Comparison of ENCODE assay signal across 1 cellular context in the genomic region with DNA sequence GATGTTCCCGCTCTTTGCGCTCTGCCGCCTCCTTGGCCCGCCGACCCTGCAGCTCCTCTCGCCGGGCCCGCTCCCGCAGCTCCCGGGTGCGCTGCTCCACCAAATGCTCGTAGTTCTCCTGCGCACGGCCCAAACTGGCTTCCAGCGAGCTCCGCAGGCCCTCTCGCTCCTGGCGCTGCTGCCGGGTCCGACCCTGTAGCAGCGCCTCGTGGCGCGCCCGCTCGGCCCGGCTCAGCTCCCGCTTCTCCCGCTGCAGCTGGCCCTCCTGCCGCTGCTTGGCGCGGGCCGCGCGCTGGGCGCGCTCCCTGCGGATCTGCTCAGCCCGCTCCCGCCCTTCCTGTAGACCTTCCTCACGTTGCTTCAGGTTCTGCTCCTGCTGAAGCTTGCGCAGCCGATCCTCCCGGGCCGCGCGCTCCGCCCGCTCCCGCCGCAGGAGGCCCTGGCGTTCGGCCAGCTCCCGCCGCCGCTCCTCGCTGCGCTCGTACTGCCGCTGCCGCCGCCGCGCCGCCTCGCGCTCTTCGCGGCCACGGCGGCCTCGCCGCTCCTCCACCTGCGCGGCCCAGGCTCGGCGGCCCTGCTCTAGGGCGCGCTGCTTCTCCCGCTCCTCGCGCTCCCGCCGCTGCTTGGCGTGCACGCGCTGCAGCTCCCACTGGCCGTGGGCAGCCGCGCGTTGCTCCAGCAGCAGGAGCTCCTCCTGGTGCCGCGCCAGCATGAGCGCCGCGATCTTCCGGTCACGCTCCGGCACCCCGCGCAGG.
A peak's percentile ranks its signal among the peaks of the same experiment; 100 is the strongest.
TF ChIP-seq lines count a peak whose summit lies in the region.

No MANE protein-coding gene starts in this region.

TF ChIP-seq in HepG2, 621 proteins besides CTCF, POLR2A, EP300 and RAD21 (continued from another document and continues in another):
- TF ChIP-seq, protein P1, sequence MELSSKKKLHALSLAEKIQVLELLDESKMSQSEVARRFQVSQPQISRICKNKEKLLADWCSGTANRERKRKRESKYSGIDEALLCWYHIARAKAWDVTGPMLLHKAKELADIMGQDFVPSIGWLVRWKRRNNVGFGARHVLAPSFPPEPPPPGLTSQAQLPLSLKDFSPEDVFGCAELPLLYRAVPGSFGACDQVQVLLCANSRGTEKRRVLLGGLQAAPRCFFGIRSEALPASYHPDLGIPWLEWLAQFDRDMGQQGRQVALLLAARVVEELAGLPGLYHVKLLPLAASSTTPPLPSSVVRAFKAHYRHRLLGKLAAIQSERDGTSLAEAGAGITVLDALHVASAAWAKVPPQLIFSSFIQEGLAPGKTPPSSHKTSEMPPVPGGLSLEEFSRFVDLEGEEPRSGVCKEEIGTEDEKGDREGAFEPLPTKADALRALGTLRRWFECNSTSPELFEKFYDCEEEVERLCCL (CRISPR knock-in tag; IDR thresholded peaks at IDR 0.05; ENCODE audit: borderline replicate concordance) = no peak
- TF ChIP-seq TGIF2 (CRISPR knock-in tag; IDR thresholded peaks at IDR 0.05) (no peak), JUNB (CRISPR knock-in tag; IDR thresholded peaks at IDR 0.05; ENCODE audit: borderline replicate concordance) (no peak), CC2D1A (CRISPR knock-in tag; IDR thresholded peaks at IDR 0.05) (no peak), ZNF674 (CRISPR knock-in tag; IDR thresholded peaks at IDR 0.05; ENCODE audit: low read depth) (no peak), CREM (IDR thresholded peaks at IDR 0.05) (no peak), CREM (CRISPR knock-in tag; IDR thresholded peaks at IDR 0.05) (no peak), WIZ (CRISPR knock-in tag; IDR thresholded peaks at IDR 0.05) (no peak), BCL3 (CRISPR knock-in tag; IDR thresholded peaks at IDR 0.05) (no peak), SIN3B (IDR thresholded peaks at IDR 0.05; ENCODE audit: low read length) (no peak), ZNF180 (CRISPR knock-in tag; IDR thresholded peaks at IDR 0.05; ENCODE audit: borderline replicate concordance, low read depth) (no peak), JDP2 (CRISPR knock-in tag; IDR thresholded peaks at IDR 0.05; ENCODE audit: borderline replicate concordance) (no peak), ZNF891 (CRISPR knock-in tag; IDR thresholded peaks at IDR 0.05) (no peak), ZNF138 (CRISPR knock-in tag; IDR thresholded peaks at IDR 0.05; ENCODE audit: low read depth) (peak; percentile 59; the same call in 1 of the 2 replicates), ZNF282 (IDR thresholded peaks at IDR 0.05; ENCODE audit: partially characterized antibody) (no peak), GPBP1L1 (CRISPR knock-in tag; IDR thresholded peaks at IDR 0.05) (no peak), ZFP1 (CRISPR knock-in tag; IDR thresholded peaks at IDR 0.05) (no peak), TCF12 (IDR thresholded peaks at IDR 0.05) (no peak), TCF12 (CRISPR knock-in tag; IDR thresholded peaks at IDR 0.05) (no peak), ZNF558 (CRISPR knock-in tag; IDR thresholded peaks at IDR 0.05; ENCODE audit: borderline replicate concordance) (no peak), ZC3H4 (CRISPR knock-in tag; IDR thresholded peaks at IDR 0.05; ENCODE audit: borderline replicate concordance) (no peak), MAFK (conservative IDR thresholded peaks at IDR 0.05 in 1 of 2, IDR thresholded peaks at IDR 0.05 in 1 of 2; ENCODE audit: low read length in 2 of 2) (no peak), PHB2 (IDR thresholded peaks at IDR 0.05; ENCODE audit: partially characterized antibody) (no peak), SOX6 (IDR thresholded peaks at IDR 0.05) (no peak), SOX6 (CRISPR knock-in tag; IDR thresholded peaks at IDR 0.05) (no peak), ATM (IDR thresholded peaks at IDR 0.05; ENCODE audit: borderline replicate concordance) (no peak), ZNF362 (CRISPR knock-in tag; IDR thresholded peaks at IDR 0.05; ENCODE audit: borderline replicate concordance) (no peak), ZNF230 (CRISPR knock-in tag; IDR thresholded peaks at IDR 0.05) (no peak), ARNT2 (CRISPR knock-in tag; IDR thresholded peaks at IDR 0.05; ENCODE audit: low read depth) (no peak), ZNF598 (CRISPR knock-in tag; IDR thresholded peaks at IDR 0.05; ENCODE audit: borderline replicate concordance) (no peak), UBTF (CRISPR knock-in tag; IDR thresholded peaks at IDR 0.05) (peak; percentile 77; the same call in 1 of the 2 replicates), YEATS2 (CRISPR knock-in tag; IDR thresholded peaks at IDR 0.05; ENCODE audit: borderline replicate concordance) (no peak), STAG1 (CRISPR knock-in tag; IDR thresholded peaks at IDR 0.05) (no peak), ZFY (CRISPR knock-in tag; IDR thresholded peaks at IDR 0.05) (peak; percentile 46; the same call in 1 of the 2 replicates), ZNF563 (CRISPR knock-in tag; IDR thresholded peaks at IDR 0.05) (0 out of 2 replicates have a peak, but pooled peaks have one; percentile 66), ZNF678 (CRISPR knock-in tag; IDR thresholded peaks at IDR 0.05) (no peak), NFE2 (CRISPR knock-in tag; IDR thresholded peaks at IDR 0.05) (no peak), MXD4 (CRISPR knock-in tag; IDR thresholded peaks at IDR 0.05) (no peak), ETV5 (CRISPR knock-in tag; IDR thresholded peaks at IDR 0.05; ENCODE audit: borderline replicate concordance) (no peak), GABPB1 (CRISPR knock-in tag; IDR thresholded peaks at IDR 0.05) (no peak; the same call in 1 of the 2 replicates), ZNF30 (CRISPR knock-in tag; IDR thresholded peaks at IDR 0.05) (no peak), CCAR2 (optimal IDR thresholded peaks at IDR 0.05; ENCODE audit: low read depth, low read length) (no peak), ZSCAN5A (CRISPR knock-in tag; IDR thresholded peaks at IDR 0.05; ENCODE audit: borderline replicate concordance) (no peak), CBX1 (IDR thresholded peaks at IDR 0.05; ENCODE audit: low read depth) (no peak), NPAS2 (CRISPR knock-in tag; IDR thresholded peaks at IDR 0.05; ENCODE audit: borderline replicate concordance) (no peak), SIX1 (CRISPR knock-in tag; IDR thresholded peaks at IDR 0.05; ENCODE audit: borderline replicate concordance) (no peak), EED (CRISPR knock-in tag; IDR thresholded peaks at IDR 0.05) (no peak), ZNF276 (CRISPR knock-in tag; IDR thresholded peaks at IDR 0.05; ENCODE audit: low read depth) (no peak)
- TF ChIP-seq, protein P2, sequence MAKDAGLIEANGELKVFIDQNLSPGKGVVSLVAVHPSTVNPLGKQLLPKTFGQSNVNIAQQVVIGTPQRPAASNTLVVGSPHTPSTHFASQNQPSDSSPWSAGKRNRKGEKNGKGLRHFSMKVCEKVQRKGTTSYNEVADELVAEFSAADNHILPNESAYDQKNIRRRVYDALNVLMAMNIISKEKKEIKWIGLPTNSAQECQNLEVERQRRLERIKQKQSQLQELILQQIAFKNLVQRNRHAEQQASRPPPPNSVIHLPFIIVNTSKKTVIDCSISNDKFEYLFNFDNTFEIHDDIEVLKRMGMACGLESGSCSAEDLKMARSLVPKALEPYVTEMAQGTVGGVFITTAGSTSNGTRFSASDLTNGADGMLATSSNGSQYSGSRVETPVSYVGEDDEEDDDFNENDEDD (CRISPR knock-in tag; IDR thresholded peaks at IDR 0.05; ENCODE audit: borderline replicate concordance) = 0 out of 2 replicates have a peak, but pooled peaks have one; percentile 59
- TF ChIP-seq, protein P3, sequence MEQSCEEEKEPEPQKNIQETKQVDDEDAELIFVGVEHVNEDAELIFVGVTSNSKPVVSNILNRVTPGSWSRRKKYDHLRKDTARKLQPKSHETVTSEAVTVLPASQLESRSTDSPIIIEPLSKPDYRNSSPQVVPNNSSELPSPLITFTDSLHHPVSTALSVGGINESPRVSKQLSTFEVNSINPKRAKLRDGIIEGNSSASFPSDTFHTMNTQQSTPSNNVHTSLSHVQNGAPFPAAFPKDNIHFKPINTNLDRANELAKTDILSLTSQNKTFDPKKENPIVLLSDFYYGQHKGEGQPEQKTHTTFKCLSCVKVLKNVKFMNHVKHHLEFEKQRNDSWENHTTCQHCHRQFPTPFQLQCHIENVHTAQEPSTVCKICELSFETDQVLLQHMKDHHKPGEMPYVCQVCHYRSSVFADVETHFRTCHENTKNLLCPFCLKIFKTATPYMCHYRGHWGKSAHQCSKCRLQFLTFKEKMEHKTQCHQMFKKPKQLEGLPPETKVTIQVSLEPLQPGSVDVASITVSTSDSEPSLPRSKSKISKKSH (CRISPR knock-in tag; IDR thresholded peaks at IDR 0.05; ENCODE audit: borderline replicate concordance) = no peak
- TF ChIP-seq, protein P4, sequence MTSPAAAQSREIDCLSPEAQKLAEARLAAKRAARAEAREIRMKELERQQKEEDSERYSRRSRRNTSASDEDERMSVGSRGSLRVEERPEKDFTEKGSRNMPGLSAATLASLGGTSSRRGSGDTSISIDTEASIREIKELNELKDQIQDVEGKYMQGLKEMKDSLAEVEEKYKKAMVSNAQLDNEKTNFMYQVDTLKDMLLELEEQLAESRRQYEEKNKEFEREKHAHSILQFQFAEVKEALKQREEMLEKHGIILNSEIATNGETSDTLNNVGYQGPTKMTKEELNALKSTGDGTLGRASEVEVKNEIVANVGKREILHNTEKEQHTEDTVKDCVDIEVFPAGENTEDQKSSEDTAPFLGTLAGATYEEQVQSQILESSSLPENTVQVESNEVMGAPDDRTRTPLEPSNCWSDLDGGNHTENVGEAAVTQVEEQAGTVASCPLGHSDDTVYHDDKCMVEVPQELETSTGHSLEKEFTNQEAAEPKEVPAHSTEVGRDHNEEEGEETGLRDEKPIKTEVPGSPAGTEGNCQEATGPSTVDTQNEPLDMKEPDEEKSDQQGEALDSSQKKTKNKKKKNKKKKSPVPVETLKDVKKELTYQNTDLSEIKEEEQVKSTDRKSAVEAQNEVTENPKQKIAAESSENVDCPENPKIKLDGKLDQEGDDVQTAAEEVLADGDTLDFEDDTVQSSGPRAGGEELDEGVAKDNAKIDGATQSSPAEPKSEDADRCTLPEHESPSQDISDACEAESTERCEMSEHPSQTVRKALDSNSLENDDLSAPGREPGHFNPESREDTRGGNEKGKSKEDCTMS (CRISPR knock-in tag; conservative IDR thresholded peaks at IDR 0.05) = no peak
